In the genomic region with DNA sequence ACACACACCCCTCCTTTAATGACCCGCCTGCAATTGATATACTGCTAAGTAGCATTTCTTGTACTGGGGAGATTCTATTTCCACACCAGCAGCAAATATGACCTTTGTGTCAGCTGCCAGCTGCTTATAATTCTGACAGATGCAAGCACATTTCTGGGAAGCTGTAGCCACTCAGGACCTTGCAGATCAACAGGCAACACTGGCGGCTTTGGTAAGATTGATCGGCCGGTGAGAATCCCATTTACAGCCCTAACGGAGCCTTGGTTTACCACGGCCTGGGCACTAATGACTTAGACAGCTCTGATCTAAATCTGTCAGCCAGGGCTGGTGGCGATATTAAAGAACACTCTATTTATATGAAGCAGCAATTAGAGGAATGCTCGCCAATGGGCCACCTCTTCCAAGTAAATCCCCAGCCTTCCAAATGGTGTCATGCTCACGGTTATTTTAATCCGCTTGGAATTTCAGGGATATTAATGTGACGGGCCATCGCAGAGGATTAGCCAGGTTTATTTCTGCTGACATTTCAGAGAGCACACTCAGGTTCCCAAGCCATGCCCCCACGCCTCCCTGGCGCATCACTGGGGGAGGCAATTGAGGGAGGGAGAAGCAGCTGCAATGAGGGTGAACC, we compare ENCODE assay signal across 21 cellular contexts.
DNase-seq lines count a peak whose midpoint lies in the region; ATAC-seq lines count a peak whose summit lies in the region.
"Had no signal": no experiment of that assay in that cellular context is flagged by ENCODE, and none has a peak within 500 bp of the region (broad histone marks: within the 10 kb centered on the region; RNA-seq: fewer than 3 reads in every experiment).

No MANE protein-coding gene starts in this region.

- H4K8ac ChIP-seq in mesenchymal stem cell (ENCODE audit: low read length), result no peak overlapping the region

- WGBS in mesenchymal stem cell, result 94% methylated on average over 14 of the region's 14 CpGs

- peaks cover 11 to 54% of the 10 kb centered on the region in 2 experiments for H3K27me3 ChIP-seq in mesenchymal stem cell (ENCODE audit: control insufficient read depth in 1 of 2, insufficient read depth in 1 of 2, low read length in 2 of 2)
- H3K27me3 ChIP-seq: upper lobe of left lung had no signal

- H3K4me3 ChIP-seq in mesenchymal stem cell (ENCODE audit: insufficient read depth in 1 of 2, low read depth in 1 of 2, low read length in 2 of 2), result no peak overlapping the region
- H3K4me3 ChIP-seq: dorsolateral prefrontal cortex, K562, PC-9, spleen, upper lobe of left lung had no signal

- peaks cover 2% of the 10 kb centered on the region for H3K27me3 Mint-ChIP-seq in activated T-helper 17 cell treated with anti-CD3 and anti-CD28 coated beads, Interleukin-2, amount 50 U/mL, for 72 hours

- peaks cover 11% of the 10 kb centered on the region for H3K4me1 ChIP-seq in mesenchymal stem cell (ENCODE audit: control insufficient read depth, insufficient read depth, low read depth, low read length)

- no peak overlapping the region for H3K9ac ChIP-seq in mesenchymal stem cell (ENCODE audit: low read length)

- H3K36me3 Mint-ChIP-seq in activated T-helper 17 cell treated with anti-CD3 and anti-CD28 coated beads, Interleukin-2, amount 50 U/mL, for 72 hours (ENCODE audit: low read depth), result no peaks in the 10 kb centered on the region
- no peaks in the 10 kb centered on the region for H3K36me3 Mint-ChIP-seq in stimulated activated effector memory CD8-positive, alpha-beta T cell treated with anti-CD3 and anti-CD28 coated beads, Interleukin-12 subunit alpha, Interleukin-12 subunit beta, amount 100 ng/mL, for 72 hours
- H3K36me3 Mint-ChIP-seq: activated naive CD8-positive, alpha-beta T cell treated with anti-CD3 and anti-CD28 coated beads for 36 hours had no signal

- H3K79me1 ChIP-seq in mesenchymal stem cell (replicated peaks; ENCODE audit: low read length, poor library complexity, severe bottlenecking), result no peaks in the 10 kb centered on the region

- no peak for ATAC-seq in activated T-helper 17 cell treated with anti-CD3 and anti-CD28 coated beads, Interleukin-2, amount 50 U/mL, for 72 hours (replicated peaks)
- ATAC-seq in stimulated activated effector memory CD8-positive, alpha-beta T cell treated with anti-CD3 and anti-CD28 coated beads, Interleukin-12 subunit alpha, Interleukin-12 subunit beta, amount 100 ng/mL, for 72 hours, result no peak
- ATAC-seq in HG02678 (IDR thresholded peaks at IDR 0.05; ENCODE audit: unreplicated experiment), result no peak
- ATAC-seq: activated T-cell treated with anti-CD3 and anti-CD28 coated beads, Interleukin-2, amount 50 U/mL, for 4 hours; K562 had no signal

- H2BK5ac ChIP-seq in mesenchymal stem cell (ENCODE audit: low read depth, low read length, poor library complexity, severe bottlenecking), result no peak overlapping the region

- no peak overlapping the region for H3K4me2 ChIP-seq in mesenchymal stem cell (ENCODE audit: low read length, poor library complexity, severe bottlenecking)
- H3K4me2 ChIP-seq: PC-9 had no signal

- H3K9me3 Mint-ChIP-seq in activated T-helper 17 cell treated with anti-CD3 and anti-CD28 coated beads, Interleukin-2, amount 50 U/mL, for 72 hours, result no peaks in the 10 kb centered on the region
- H3K9me3 Mint-ChIP-seq in stimulated activated effector memory CD8-positive, alpha-beta T cell treated with anti-CD3 and anti-CD28 coated beads, Interleukin-12 subunit alpha, Interleukin-12 subunit beta, amount 100 ng/mL, for 72 hours, result no peaks in the 10 kb centered on the region
- H3K9me3 Mint-ChIP-seq: activated naive CD8-positive, alpha-beta T cell treated with anti-CD3 and anti-CD28 coated beads for 36 hours; activated T-cell treated with anti-CD3 and anti-CD28 coated beads, Interleukin-2, amount 50 U/mL, for 4 hours had no signal

- peak overlapping the region; percentile 67 for H3K27ac Mint-ChIP-seq in activated T-helper 17 cell treated with anti-CD3 and anti-CD28 coated beads, Interleukin-2, amount 50 U/mL, for 72 hours
- H3K27ac Mint-ChIP-seq in stimulated activated effector memory CD8-positive, alpha-beta T cell treated with anti-CD3 and anti-CD28 coated beads, Interleukin-12 subunit alpha, Interleukin-12 subunit beta, amount 100 ng/mL, for 72 hours, result peak overlapping the region; percentile 74
- H3K27ac Mint-ChIP-seq: activated naive CD8-positive, alpha-beta T cell treated with anti-CD3 and anti-CD28 coated beads for 36 hours had no signal

- H3K27ac ChIP-seq in mesenchymal stem cell (ENCODE audit: low read length, poor library complexity, severe bottlenecking), result no peak overlapping the region
- H3K27ac ChIP-seq: dorsolateral prefrontal cortex, HL-60, PC-9, spleen, upper lobe of left lung had no signal

- no peak overlapping the region for H2AK5ac ChIP-seq in mesenchymal stem cell (ENCODE audit: low read length, severe bottlenecking)

- peak overlapping the region in 1 of 2 experiments; percentile 3 for H3K14ac ChIP-seq in mesenchymal stem cell (ENCODE audit: low read length in 2 of 2)

- H2AFZ ChIP-seq in mesenchymal stem cell (ENCODE audit: low read depth, low read length), result no peak overlapping the region
- H2AFZ ChIP-seq: PC-9 had no signal

- H3K4ac ChIP-seq in mesenchymal stem cell (ENCODE audit: low read depth in 1 of 2, low read length in 2 of 2), result no peak overlapping the region

- H3K36me3 ChIP-seq in mesenchymal stem cell (ENCODE audit: control insufficient read depth in 1 of 2, insufficient read depth in 2 of 2, low read depth in 1 of 2, low read length in 2 of 2), result no peaks in the 10 kb centered on the region
- H3K36me3 ChIP-seq: spleen, upper lobe of left lung had no signal

- H3K4me3 Mint-ChIP-seq in activated T-helper 17 cell treated with anti-CD3 and anti-CD28 coated beads, Interleukin-2, amount 50 U/mL, for 72 hours, result no peak overlapping the region
- no peak overlapping the region for H3K4me3 Mint-ChIP-seq in stimulated activated effector memory CD8-positive, alpha-beta T cell treated with anti-CD3 and anti-CD28 coated beads, Interleukin-12 subunit alpha, Interleukin-12 subunit beta, amount 100 ng/mL, for 72 hours
- H3K4me3 Mint-ChIP-seq: activated naive CD8-positive, alpha-beta T cell treated with anti-CD3 and anti-CD28 coated beads for 36 hours; activated T-cell treated with anti-CD3 and anti-CD28 coated beads, Interleukin-2, amount 50 U/mL, for 4 hours had no signal

- H4K91ac ChIP-seq in mesenchymal stem cell (ENCODE audit: low read length), result no peak overlapping the region

- H3K9me3 ChIP-seq in mesenchymal stem cell (ENCODE audit: control insufficient read depth, low read length), result no peaks in the 10 kb centered on the region
- H3K9me3 ChIP-seq: spleen, upper lobe of left lung had no signal

- H3K18ac ChIP-seq in mesenchymal stem cell (ENCODE audit: low read depth in 1 of 2, low read length in 2 of 2), result peak overlapping the region in 1 of 2 experiments; percentile 58

- H3K23ac ChIP-seq in mesenchymal stem cell (ENCODE audit: low read length in 2 of 2), result no peak overlapping the region

- H2BK120ac ChIP-seq in mesenchymal stem cell (ENCODE audit: low read depth, low read length), result no peak overlapping the region

- H2BK12ac ChIP-seq in mesenchymal stem cell (ENCODE audit: low read length in 2 of 2), result peak overlapping the region in 1 of 2 experiments; percentile 8

- peaks cover 5% of the 10 kb centered on the region for H3K4me1 Mint-ChIP-seq in activated T-helper 17 cell treated with anti-CD3 and anti-CD28 coated beads, Interleukin-2, amount 50 U/mL, for 72 hours
- H3K4me1 Mint-ChIP-seq in stimulated activated effector memory CD8-positive, alpha-beta T cell treated with anti-CD3 and anti-CD28 coated beads, Interleukin-12 subunit alpha, Interleukin-12 subunit beta, amount 100 ng/mL, for 72 hours, result peaks cover 27% of the 10 kb centered on the region

- DNase-seq in NCI-H510A treated with DMSO at 0.1 percent for 48 hours (lab: John Stamatoyannopoulos, UW), result peak; percentile 13
- no peak for DNase-seq in NCI-H510A (lab: John Stamatoyannopoulos, UW)
- DNase-seq in mesenchymal stem cell, result peak; percentile 33
- no peak for DNase-seq in stimulated activated effector memory CD8-positive, alpha-beta T cell treated with anti-CD3 and anti-CD28 coated beads, Interleukin-12 subunit alpha, Interleukin-12 subunit beta, amount 100 ng/mL, for 72 hours (ENCODE audit: low spot score in 2 of 2)
- no peak for DNase-seq in LoVo (ENCODE audit: low spot score)
- no peak for DNase-seq in C1 segment of cervical spinal cord (lab: John Stamatoyannopoulos, UW)
- DNase-seq: activated CD4-positive, alpha-beta T cell treated with anti-CD3 and anti-CD28 coated beads, Interleukin-2, amount 50 U/mL, for 4 hours; activated naive CD8-positive, alpha-beta T cell treated with anti-CD3 and anti-CD28 coated beads for 36 hours; activated T-cell treated with anti-CD3 and anti-CD28 coated beads, Interleukin-2, amount 50 U/mL, for 4 hours; DND-41; dorsolateral prefrontal cortex; NCI-H1092; NCI-H446 treated with DMSO at 0.1 percent for 48 hours; PC-9; spleen; stimulated activated naive CD4-positive, alpha-beta T cell; upper lobe of left lung had no signal

- H2BK15ac ChIP-seq in mesenchymal stem cell (ENCODE audit: low read depth, poor library complexity, severe bottlenecking), result no peak overlapping the region

Comparison
In these comparisons a context has a peak if more than half of its experiments do, and no peak if none do; other contexts are left out.
1. DNase-seq: peak in NCI-H510A treated with DMSO at 0.1 percent for 48 hours (single experiment) and mesenchymal stem cell (single experiment); none in NCI-H510A (single experiment), stimulated activated effector memory CD8-positive, alpha-beta T cell treated with anti-CD3 and anti-CD28 coated beads, Interleukin-12 subunit alpha, Interleukin-12 subunit beta, amount 100 ng/mL, for 72 hours (0 of 2), LoVo (single experiment) and C1 segment of cervical spinal cord (0 of 14).